ENCODE assay signal across 1 cellular context in genomic region chr22:19582033-19582693, GRCh38.
TF ChIP-seq lines count a peak whose summit lies in the region.

No MANE protein-coding gene starts in this region.

TF ChIP-seq in K562, 482 proteins besides CTCF, POLR2A, EP300 and RAD21 (continued from another document and continues in another):
- TF ChIP-seq RREB1 (CRISPR knock-in tag; IDR thresholded peaks at IDR 0.05) (0 out of 2 replicates have a peak, but pooled peaks have one; percentile 25), SIRT6 (IDR thresholded peaks at IDR 0.05; ENCODE audit: low read depth, low read length) (no peak), CBFA2T2 (conservative IDR thresholded peaks at IDR 0.05) (peak; percentile 76), PRDM10 (IDR thresholded peaks at IDR 0.05; ENCODE audit: partially characterized antibody) (no peak), KDM2B (CRISPR knock-in tag; IDR thresholded peaks at IDR 0.05) (no peak), ZNF695 (CRISPR knock-in tag; IDR thresholded peaks at IDR 0.05) (no peak), DIDO1 (tag; IDR thresholded peaks at IDR 0.05; ENCODE audit: low read depth) (0 out of 2 replicates have a peak, but pooled peaks have one; percentile 21), JUND (IDR thresholded peaks at IDR 0.05; ENCODE audit: borderline replicate concordance, low read depth, low read length) (peak; percentile 28; the same call in 1 of the 2 replicates), JUND (tag; IDR thresholded peaks at IDR 0.05; ENCODE audit: borderline replicate concordance, low read depth, low read length) (no peak), ZNF263 (CRISPR knock-in tag; IDR thresholded peaks at IDR 0.05; ENCODE audit: borderline replicate concordance) (peak; percentile 82; the same call in 1 of the 2 replicates), CREB5 (CRISPR knock-in tag; IDR thresholded peaks at IDR 0.05) (no peak), ILK (tag; IDR thresholded peaks at IDR 0.05; ENCODE audit: borderline replicate concordance, low read depth) (no peak), ETV5 (CRISPR knock-in tag; IDR thresholded peaks at IDR 0.05; ENCODE audit: low read depth) (peak; percentile 50), CBX5 (IDR thresholded peaks at IDR 0.05; ENCODE audit: borderline replicate concordance, low read depth) (no peak), BHLHE40 (IDR thresholded peaks at IDR 0.05; ENCODE audit: low read length) (peak; percentile 58), THAP7 (CRISPR knock-in tag; IDR thresholded peaks at IDR 0.05) (no peak), SP1 (CRISPR knock-in tag; IDR thresholded peaks at IDR 0.05) (no peak), DEAF1 (CRISPR knock-in tag; IDR thresholded peaks at IDR 0.05) (no peak), DACH1 (IDR thresholded peaks at IDR 0.05; ENCODE audit: partially characterized antibody) (no peak), ZNF445 (CRISPR knock-in tag; IDR thresholded peaks at IDR 0.05; ENCODE audit: low read depth) (no peak), EZH2 (IDR thresholded peaks at IDR 0.05; ENCODE audit: borderline replicate concordance, low read depth, low read length) (0 out of 2 replicates have a peak, but pooled peaks have one; percentile 42), MBD2 (IDR thresholded peaks at IDR 0.05; ENCODE audit: borderline replicate concordance, low read depth) (no peak), ZNF76 (CRISPR knock-in tag; IDR thresholded peaks at IDR 0.05; ENCODE audit: borderline replicate concordance) (no peak), NR0B1 (IDR thresholded peaks at IDR 0.05; ENCODE audit: partially characterized antibody) (no peak), PKNOX1 (IDR thresholded peaks at IDR 0.05) (0 out of 2 replicates have a peak, but pooled peaks have one; percentile 26), SMARCE1 (IDR thresholded peaks at IDR 0.05) (0 out of 2 replicates have a peak, but pooled peaks have one; percentile 26), HLTF (IDR thresholded peaks at IDR 0.05) (no peak), ZBTB11 (CRISPR knock-in tag; IDR thresholded peaks at IDR 0.05) (no peak), ZBTB7A (IDR thresholded peaks at IDR 0.05; ENCODE audit: borderline replicate concordance, control insufficient read depth, low read depth, low read length) (no peak), SMARCA4 (IDR thresholded peaks at IDR 0.05) (peak; percentile 80), MAFG (tag; conservative IDR thresholded peaks at IDR 0.05) (peak; percentile 35), ZNF583 (CRISPR knock-in tag; IDR thresholded peaks at IDR 0.05) (peak; percentile 31; the same call in 1 of the 2 replicates), CBFB (CRISPR knock-in tag; IDR thresholded peaks at IDR 0.05) (no peak), TEAD4 (IDR thresholded peaks at IDR 0.05; ENCODE audit: low read length) (peak; percentile 67), TEAD4 (CRISPR knock-in tag; IDR thresholded peaks at IDR 0.05; ENCODE audit: borderline replicate concordance) (0 out of 2 replicates have a peak, but pooled peaks have one; percentile 58), RBM34 (IDR thresholded peaks at IDR 0.05; ENCODE audit: borderline replicate concordance, insufficient read depth, low read length) (no peak), GATA2 (CRISPR knock-in tag; IDR thresholded peaks at IDR 0.05) (peak; percentile 84), CBFA2T3 (IDR thresholded peaks at IDR 0.05) (peak; percentile 86), MYC (IDR thresholded peaks at IDR 0.05; ENCODE audit: low read depth, low read length) (0 out of 2 replicates have a peak, but pooled peaks have one; percentile 20), MYC (CRISPR knock-in tag; IDR thresholded peaks at IDR 0.05; ENCODE audit: borderline replicate concordance, low read depth) (no peak), ZNF584 (CRISPR knock-in tag; IDR thresholded peaks at IDR 0.05; ENCODE audit: low read depth) (0 out of 2 replicates have a peak, but pooled peaks have one; percentile 44), CREB3 (tag; conservative IDR thresholded peaks at IDR 0.05; ENCODE audit: low read depth) (no peak), HMG20B (CRISPR knock-in tag; IDR thresholded peaks at IDR 0.05) (no peak)
